8 cellular contexts compared by ENCODE assay signal in genomic region chr10:96642973-96643372, GRCh38. TPM values are rescaled to one million over a fixed set of nuclear protein-coding genes. Genes with fewer than 3 reads are reported as not detected.
DNase-seq lines count a peak whose midpoint lies in the region; ATAC-seq, FAIRE-seq and TF ChIP-seq lines count a peak whose summit lies in the region.

No MANE protein-coding gene starts in this region.

- H2BK120ac ChIP-seq in mesenchymal stem cell (ENCODE audit: low read depth, low read length): no peak overlapping the region

- H3K27me3 ChIP-seq in SK-N-SH (ENCODE audit: insufficient read depth): no peaks in the 10 kb centered on the region; the same call in 1 of the 2 replicates
- H3K27me3 ChIP-seq in astrocyte (ENCODE audit: insufficient read depth, low read length): peaks cover 3% of the 10 kb centered on the region
- peaks cover 5 to 29% of the 10 kb centered on the region in 2 experiments for H3K27me3 ChIP-seq in mesenchymal stem cell (ENCODE audit: control insufficient read depth in 1 of 2, insufficient read depth in 1 of 2, low read length in 2 of 2)

- H3K18ac ChIP-seq in mesenchymal stem cell (ENCODE audit: low read depth in 1 of 2, low read length in 2 of 2): no peak overlapping the region

- no peak for ATAC-seq in HG03025 (IDR thresholded peaks at IDR 0.05; ENCODE audit: low FRiP score, unreplicated experiment)

- DNase-seq in EL (peak; percentile 65), Kasumi-1 (lab: John Stamatoyannopoulos, UW) (peak; percentile 92 to 97), SK-N-SH (peak; percentile 31), astrocyte (ENCODE audit: low read depth) (no peak), iris pigment epithelial cell (ENCODE audit: low read depth) (peak; percentile 56), mesenchymal stem cell (no peak)
- peak; percentile 47 for DNase-seq in stimulated activated CD4-positive, alpha-beta T cell treated with anti-CD3 and anti-CD28 coated beads, Interleukin-4, amount 100 ng/mL, for 1 hour

- CTCF ChIA-PET in SK-N-SH (lab: Yijun Ruan, JAX): interaction anchor here (0.7 to 1.0 kb wide), 3 partner anchors 98 to 273 kb away, joined by 3 to 5 read pairs (median 4); no protein-coding TSS in a partner anchor

- peaks cover 14% of the 10 kb centered on the region for H3K36me3 Mint-ChIP-seq in astrocyte (ENCODE audit: low read depth, unreplicated experiment)

- no peaks in the 10 kb centered on the region for H3K9me3 ChIP-seq in SK-N-SH
- no peaks in the 10 kb centered on the region for H3K9me3 ChIP-seq in astrocyte (ENCODE audit: insufficient read depth, low read depth, low read length)
- peaks cover 2% of the 10 kb centered on the region for H3K9me3 ChIP-seq in mesenchymal stem cell (ENCODE audit: control insufficient read depth, low read length)

- no peak overlapping the region for H2BK15ac ChIP-seq in mesenchymal stem cell (ENCODE audit: low read depth, poor library complexity, severe bottlenecking)

- 38% methylated on average over 4 of the region's 4 CpGs for WGBS in SK-N-SH (ENCODE audit: low lambda C conversion rate)
- 49% methylated on average over 3 of the region's 4 CpGs for WGBS in mesenchymal stem cell

- H3K79me2 ChIP-seq in SK-N-SH (ENCODE audit: insufficient read depth): no peaks in the 10 kb centered on the region
- H3K79me2 ChIP-seq in astrocyte (ENCODE audit: insufficient read depth, low read length): no peaks in the 10 kb centered on the region

- H3K4me3 Mint-ChIP-seq in astrocyte (ENCODE audit: unreplicated experiment): no peak overlapping the region

- TF ChIP-seq EP300 in SK-N-SH (IDR thresholded peaks at IDR 0.05; ENCODE audit: borderline replicate concordance in 1 of 2, low read depth in 1 of 2, low read length in 1 of 2): no peak

- peaks cover 7% of the 10 kb centered on the region for H3K9me3 Mint-ChIP-seq in astrocyte (ENCODE audit: unreplicated experiment)

- no peak overlapping the region for H3K4ac ChIP-seq in mesenchymal stem cell (ENCODE audit: low read depth in 1 of 2, low read length in 2 of 2)

- H3K4me3 ChIP-seq in SK-N-SH (ENCODE audit: low read depth in 2 of 2, low read length in 1 of 2): no peak overlapping the region; a peak in 1 of 4 replicates
- no peak overlapping the region for H3K4me3 ChIP-seq in astrocyte (ENCODE audit: insufficient read depth, low read depth, low read length)
- no peak overlapping the region for H3K4me3 ChIP-seq in mesenchymal stem cell (ENCODE audit: insufficient read depth in 1 of 2, low read depth in 1 of 2, low read length in 2 of 2)

- TF ChIP-seq CTCF in SK-N-SH (IDR thresholded peaks at IDR 0.05) (peak; percentile 49), astrocyte (IDR thresholded peaks at IDR 0.05; ENCODE audit: insufficient read depth, low read depth, low read length) (peak; percentile 38)

- H4K91ac ChIP-seq in mesenchymal stem cell (ENCODE audit: low read length): no peak overlapping the region

- H2AFZ ChIP-seq in SK-N-SH (ENCODE audit: low read depth) (no peak overlapping the region), astrocyte (ENCODE audit: low read depth, low read length) (no peak overlapping the region), mesenchymal stem cell (ENCODE audit: low read depth, low read length) (no peak overlapping the region)

- POLR2A ChIA-PET in SK-N-SH (lab: Yijun Ruan, JAX): no interaction called here

- peaks cover 0 to 4% of the 10 kb centered on the region in 2 experiments; a peak in 1 of 4 replicates for H3K4me1 ChIP-seq in SK-N-SH (ENCODE audit: control insufficient read depth in 1 of 2, insufficient read depth in 2 of 2, low read depth in 1 of 2, low read length in 1 of 2)
- H3K4me1 ChIP-seq in astrocyte (ENCODE audit: insufficient read depth, low read length): no peaks in the 10 kb centered on the region
- peaks cover 4% of the 10 kb centered on the region for H3K4me1 ChIP-seq in mesenchymal stem cell (ENCODE audit: control insufficient read depth, insufficient read depth, low read depth, low read length)

- H3K27me3 Mint-ChIP-seq in astrocyte (ENCODE audit: low read depth, unreplicated experiment): no peaks in the 10 kb centered on the region

- no peaks in the 10 kb centered on the region for H4K20me1 ChIP-seq in SK-N-SH (ENCODE audit: insufficient read depth)
- H4K20me1 ChIP-seq in astrocyte (ENCODE audit: insufficient read depth, low read length): no peaks in the 10 kb centered on the region

- H3K14ac ChIP-seq in mesenchymal stem cell (ENCODE audit: low read length in 2 of 2): no peak overlapping the region

- H3K36me3 ChIP-seq in SK-N-SH (replicated peaks in 1 of 2; ENCODE audit: control insufficient read depth in 1 of 2, insufficient read depth in 2 of 2, low read length in 1 of 2): no peaks in the 10 kb centered on the region
- no peaks in the 10 kb centered on the region for H3K36me3 ChIP-seq in astrocyte (ENCODE audit: insufficient read depth, low read length)
- no peaks in the 10 kb centered on the region for H3K36me3 ChIP-seq in mesenchymal stem cell (ENCODE audit: control insufficient read depth in 1 of 2, insufficient read depth in 2 of 2, low read depth in 1 of 2, low read length in 2 of 2)

- no peak overlapping the region for H2AK5ac ChIP-seq in mesenchymal stem cell (ENCODE audit: low read length, severe bottlenecking)

- H3K9ac ChIP-seq in SK-N-SH: no peak overlapping the region
- no peak overlapping the region for H3K9ac ChIP-seq in astrocyte (ENCODE audit: low read length)
- H3K9ac ChIP-seq in mesenchymal stem cell (ENCODE audit: low read length): no peak overlapping the region

- no peaks in the 10 kb centered on the region for H3F3A ChIP-seq in SK-N-SH (replicated peaks; ENCODE audit: insufficient read depth)

- FAIRE-seq in astrocyte (lab: Jason Lieb, UNC): no peak

- peak; percentile 52 for TF ChIP-seq RAD21 in SK-N-SH (IDR thresholded peaks at IDR 0.05; ENCODE audit: low read length)

- H4K8ac ChIP-seq in mesenchymal stem cell (ENCODE audit: low read length): no peak overlapping the region

- H3K27ac ChIP-seq in SK-N-SH (ENCODE audit: low read depth in 2 of 2, low read length in 1 of 2) (no peak overlapping the region), astrocyte (ENCODE audit: low read depth, low read length) (no peak overlapping the region), mesenchymal stem cell (ENCODE audit: low read length, poor library complexity, severe bottlenecking) (no peak overlapping the region)

- no peak overlapping the region for H3K4me2 ChIP-seq in SK-N-SH
- no peak overlapping the region for H3K4me2 ChIP-seq in astrocyte (ENCODE audit: low read length)
- no peak overlapping the region for H3K4me2 ChIP-seq in mesenchymal stem cell (ENCODE audit: low read length, poor library complexity, severe bottlenecking)

- no peak overlapping the region for H2BK5ac ChIP-seq in mesenchymal stem cell (ENCODE audit: low read depth, low read length, poor library complexity, severe bottlenecking)

- no peaks in the 10 kb centered on the region for H3K9me2 ChIP-seq in SK-N-SH

- H3K4me1 Mint-ChIP-seq in astrocyte (ENCODE audit: low read depth, unreplicated experiment): peaks cover 2% of the 10 kb centered on the region

- no peak overlapping the region for H2BK12ac ChIP-seq in mesenchymal stem cell (ENCODE audit: low read length in 2 of 2)

- no peak overlapping the region for H3K23ac ChIP-seq in mesenchymal stem cell (ENCODE audit: low read length in 2 of 2)

- no peaks in the 10 kb centered on the region for H3K79me1 ChIP-seq in mesenchymal stem cell (replicated peaks; ENCODE audit: low read length, poor library complexity, severe bottlenecking)

- H3K27ac Mint-ChIP-seq in astrocyte (ENCODE audit: unreplicated experiment): no peak overlapping the region

TF ChIP-seq in SK-N-SH, 30 proteins besides CTCF, POLR2A, EP300 and RAD21:
- TF ChIP-seq SMC3 (IDR thresholded peaks at IDR 0.05; ENCODE audit: low read depth, low read length) (0 out of 2 replicates have a peak, but pooled peaks have one; percentile 9), JUND (IDR thresholded peaks at IDR 0.05) (no peak)

RNA-seq across cellular contexts. Expression of gene TM9SF3, which starts 56.2 kb away (rescaled TPM):
- polyA plus RNA-seq in SK-N-SH (2012; rRNA removed): 24.9 and 57.0 TPM in 2 replicates
- 46.9 and 48.6 TPM in 2 replicates for polyA plus RNA-seq in SK-N-SH (2012; cell fraction: cytosol; rRNA removed)
- polyA plus RNA-seq in SK-N-SH (2012; cell fraction: nucleus; rRNA removed): 9.5 and 20.7 TPM in 2 replicates
- total RNA-seq in astrocyte: 198 and 200 TPM in 2 replicates
- polyA plus RNA-seq in mesenchymal stem cell (2013, experiment 1 of 2): 67.7 TPM
- 72.9 TPM for polyA plus RNA-seq in mesenchymal stem cell (2013, experiment 2 of 2)

Comparison
In these comparisons a context has a peak if more than half of its experiments do, and no peak if none do; other contexts are left out.
1. DNase-seq: peak in EL (single experiment), Kasumi-1 (2 of 2), SK-N-SH (single experiment), iris pigment epithelial cell (single experiment) and stimulated activated CD4-positive, alpha-beta T cell treated with anti-CD3 and anti-CD28 coated beads, Interleukin-4, amount 100 ng/mL, for 1 hour (single experiment); none in astrocyte (single experiment) and mesenchymal stem cell (single experiment).